8 cellular contexts compared by ENCODE assay signal in genomic region chr12:56189918-56190694, GRCh38. TPM values are rescaled to one million over a fixed set of nuclear protein-coding genes. Genes with fewer than 3 reads are reported as not detected.
DNase-seq lines count a peak whose midpoint lies in the region; ATAC-seq and TF ChIP-seq lines count a peak whose summit lies in the region.

No MANE protein-coding gene starts in this region.

- peak overlapping the region; percentile 92 to 95 for H3K4me3 ChIP-seq in right atrium auricular region
- H3K4me3 ChIP-seq in upper lobe of left lung: peak overlapping the region; percentile 67 to 98 (median 94)

- WGBS in upper lobe of left lung, 2 donors: 2% methylated on average over 35 to 42 of the region's 42 CpGs

- H3K4me3 Mint-ChIP-seq in T-helper 17 cell (peak overlapping the region; percentile 99), progenitor cell of endocrine pancreas (ENCODE audit: low read depth) (peak overlapping the region; percentile 97)

- H3K27ac Mint-ChIP-seq in T-helper 17 cell: peak overlapping the region; percentile 100
- H3K27ac Mint-ChIP-seq in progenitor cell of endocrine pancreas: peak overlapping the region; percentile 100

- H3K9me3 Mint-ChIP-seq in progenitor cell of endocrine pancreas (ENCODE audit: low read depth): no peaks in the 10 kb centered on the region

- peak; percentile 0 to 9 for TF ChIP-seq CTCF in right atrium auricular region (IDR thresholded peaks at IDR 0.05)
- TF ChIP-seq CTCF in progenitor cell of endocrine pancreas (IDR thresholded peaks at IDR 0.05; ENCODE audit: unreplicated experiment): peak; percentile 19
- TF ChIP-seq CTCF in upper lobe of left lung (IDR thresholded peaks at IDR 0.05): no peak

- TF ChIP-seq POLR2A in upper lobe of left lung (IDR thresholded peaks at IDR 0.05): peak in 1 of 4 donors; percentile 42

- H3K27me3 ChIP-seq in right atrium auricular region (no peaks in the 10 kb centered on the region), upper lobe of left lung (no peaks in the 10 kb centered on the region)

- H3K9me3 ChIP-seq in T-helper 17 cell (ENCODE audit: control insufficient read depth, low read length, poor library complexity, severe bottlenecking): no peaks in the 10 kb centered on the region
- no peaks in the 10 kb centered on the region for H3K9me3 ChIP-seq in right atrium auricular region
- H3K9me3 ChIP-seq in upper lobe of left lung: no peaks in the 10 kb centered on the region

- H3K36me3 Mint-ChIP-seq in T-helper 17 cell (ENCODE audit: low read depth) (peaks cover 15% of the 10 kb centered on the region), progenitor cell of endocrine pancreas (ENCODE audit: insufficient read depth) (peaks cover 7% of the 10 kb centered on the region)

- H3K27ac ChIP-seq in right atrium auricular region: peak overlapping the region; percentile 92 to 98
- H3K27ac ChIP-seq in upper lobe of left lung: peak overlapping the region; percentile 90 to 97 (median 92)

- TF ChIP-seq EP300 in upper lobe of left lung (IDR thresholded peaks at IDR 0.05): no peak

- H3K4me1 Mint-ChIP-seq in T-helper 17 cell (peaks cover 52% of the 10 kb centered on the region), progenitor cell of endocrine pancreas (ENCODE audit: low read depth) (peaks cover 17% of the 10 kb centered on the region)

- H3K36me3 ChIP-seq in right atrium auricular region: peaks cover 8% of the 10 kb centered on the region
- peaks cover 0 to 15% (median 11%) of the 10 kb centered on the region in 4 donors for H3K36me3 ChIP-seq in upper lobe of left lung

- ATAC-seq in HG02759 (IDR thresholded peaks at IDR 0.05; ENCODE audit: unreplicated experiment): peak; percentile 46
- ATAC-seq in T-helper 17 cell: peak; percentile 32
- ATAC-seq in upper lobe of left lung (ENCODE audit: low FRiP score in 2 of 2): peak; percentile 78 to 89

- H3K4me1 ChIP-seq in right atrium auricular region (peaks cover 0 to 24% of the 10 kb centered on the region in 2 donors), upper lobe of left lung (peaks cover 19 to 31% (median 24%) of the 10 kb centered on the region in 4 donors)

- DNase-seq in GDM1 (lab: John Stamatoyannopoulos, UW) (peak; percentile 68), NCI-H146 treated with DMSO at 0.1 percent for 48 hours (lab: John Stamatoyannopoulos, UW; ENCODE audit: unreplicated experiment) (peak; percentile 80), T-helper 17 cell (peak; percentile 41 to 61 (median 59)), amygdala (lab: John Stamatoyannopoulos, UW) (peak in 55 of 56 donors; percentile 14 to 89 (median 64)), right atrium auricular region (ENCODE audit: low spot score) (peak; percentile 88), progenitor cell of endocrine pancreas (ENCODE audit: low spot score, unreplicated experiment) (peak; percentile 95), upper lobe of left lung (peak; percentile 85 to 90)

- H3K27me3 Mint-ChIP-seq in T-helper 17 cell (peaks cover 4% of the 10 kb centered on the region), progenitor cell of endocrine pancreas (no peaks in the 10 kb centered on the region)

RNA-seq across cellular contexts. Expression of gene SMARCC2, which starts 0.8 kb away (rescaled TPM):
- total RNA-seq in T-helper 17 cell (100 to 1,000 TPM; 130 to 138 TPM), right atrium auricular region (10 to 100 TPM; 45.0 to 70.2 TPM), progenitor cell of endocrine pancreas (202 and 207 TPM in 2 replicates), upper lobe of left lung (100 to 1,000 TPM in 2 of 6 donors, 10 to 100 TPM in 4; 71.4 to 258 (median 93.9) TPM)

RNA-seq across cellular contexts. Expression of gene RNF41, which starts 31.6 kb away (rescaled TPM):
- total RNA-seq in T-helper 17 cell: 10 to 100 TPM; 35.5 to 37.4 TPM
- total RNA-seq in right atrium auricular region: 10 to 100 TPM; 45.1 to 88.4 TPM
- total RNA-seq in progenitor cell of endocrine pancreas: 50.0 and 50.8 TPM in 2 replicates
- total RNA-seq in upper lobe of left lung: 10 to 100 TPM; 38.8 to 94.3 (median 62.1) TPM

RNA-seq across cellular contexts. Expression of gene MYL6, which starts 31.9 kb away (rescaled TPM):
- 100 to 1,000 TPM; 741 to 784 TPM for total RNA-seq in T-helper 17 cell
- 1,000 to 10,000 TPM in 1 of 2 donors, 100 to 1,000 TPM in 1; 567 to 1,179 TPM for total RNA-seq in right atrium auricular region
- 1,155 and 1,178 TPM in 2 replicates for total RNA-seq in progenitor cell of endocrine pancreas
- total RNA-seq in upper lobe of left lung: 1,000 to 10,000 TPM in 5 of 6 donors, 100 to 1,000 TPM in 1; 665 to 1,935 (median 1,528) TPM

RNA-seq across cellular contexts. Expression of gene NABP2, which starts 34.0 kb away (rescaled TPM):
- total RNA-seq in T-helper 17 cell (10 to 100 TPM; 12.5 to 19.4 TPM), right atrium auricular region (10 to 100 TPM; 19.7 to 23.6 TPM), progenitor cell of endocrine pancreas (37.9 and 40.5 TPM in 2 replicates), upper lobe of left lung (10 to 100 TPM in 4 of 6 donors, 1 to 10 TPM in 2; 4.2 to 23.1 (median 17.6) TPM)

RNA-seq across cellular contexts. Expression of gene MYL6B, which starts 37.7 kb away (rescaled TPM):
- total RNA-seq in T-helper 17 cell: 1 to 10 TPM; 5.4 to 9.0 TPM
- total RNA-seq in right atrium auricular region: 10 to 100 TPM; 36.1 to 55.1 TPM
- 169 and 172 TPM in 2 replicates for total RNA-seq in progenitor cell of endocrine pancreas
- total RNA-seq in upper lobe of left lung: 10 to 100 TPM; 10.5 to 38.4 (median 29.1) TPM

Comparison
In these comparisons a context has a peak if more than half of its experiments do, and no peak if none do; other contexts are left out.
1. Peak in every context shown above with its lines: DNase-seq, ATAC-seq, H3K4me3 ChIP-seq and H3K27ac ChIP-seq.
2. ATAC-seq: peak in every context shown above with its lines; median percentile 84 in upper lobe of left lung; 46 in HG02759; 32 in T-helper 17 cell.
3. CTCF ChIP-seq: peak in right atrium auricular region (2 of 2) and progenitor cell of endocrine pancreas (single experiment); none in upper lobe of left lung (0 of 6).